14 cellular contexts compared by ENCODE assay signal in genomic region chr7:113764401-113765035, GRCh38.
"Had no signal": no experiment of that assay in that cellular context is flagged by ENCODE, and none has a peak within 500 bp of the region (broad histone marks: within the 10 kb centered on the region; RNA-seq: fewer than 3 reads in every experiment).

No MANE protein-coding gene starts in this region.

- H3K27ac ChIP-seq: coronary artery, gastroesophageal sphincter, pancreas, sigmoid colon, stomach, testis, upper lobe of right lung had no signal

- H3K27ac Mint-ChIP-seq: activated T-helper 1 cell treated with anti-CD3 and anti-CD28 coated beads, Interleukin-12 subunit alpha, Interleukin-12 subunit beta, Interleukin-2, Interleukin-4 antibody, amounts not matched to agents 30 ng/mL and 10 ng/mL and 1 ng/mL, durations not matched to agents 14 hours and 24 hours and 36 hours; naive thymus-derived CD4-positive, alpha-beta T cell had no signal

- H3K27me3 ChIP-seq: gastroesophageal sphincter, pancreas, sigmoid colon, stomach, testis, upper lobe of right lung had no signal

- H3K4me3 ChIP-seq: coronary artery, gastroesophageal sphincter, pancreas, sigmoid colon, stomach, testis, upper lobe of right lung had no signal

- H3K4me3 Mint-ChIP-seq: activated T-helper 1 cell treated with anti-CD3 and anti-CD28 coated beads, Interleukin-12 subunit alpha, Interleukin-12 subunit beta, Interleukin-2, Interleukin-4 antibody, amounts not matched to agents 30 ng/mL and 10 ng/mL and 1 ng/mL, durations not matched to agents 14 hours and 24 hours and 36 hours; naive thymus-derived CD4-positive, alpha-beta T cell had no signal

- H3K27me3 Mint-ChIP-seq: naive thymus-derived CD4-positive, alpha-beta T cell had no signal

- H3K4me1 ChIP-seq: gastroesophageal sphincter, pancreas, sigmoid colon, stomach, testis, upper lobe of right lung had no signal

- DNase-seq: activated CD4-positive, CD25-positive, alpha-beta regulatory T cell treated with anti-CD3 and anti-CD28 coated beads, Interleukin-2, amount 50 U/mL, for 72 hours; activated naive CD4-positive, alpha-beta T cell treated with Interleukin-2 at 50 U/mL for 16 hours; caudate nucleus; effector CD4-positive, alpha-beta T cell; naive thymus-derived CD4-positive, alpha-beta T cell; pancreas; sigmoid colon; stimulated activated CD4-positive, alpha-beta T cell treated with anti-CD3 and anti-CD28 coated beads, Interleukin-1b, Interleukin-23, amount 100 ng/mL, for 48 hours; stomach; testis; upper lobe of right lung had no signal

- H3K36me3 ChIP-seq: gastroesophageal sphincter, pancreas, sigmoid colon, stomach, upper lobe of right lung had no signal

- H3K4me1 Mint-ChIP-seq: naive thymus-derived CD4-positive, alpha-beta T cell had no signal

- H3K9me3 ChIP-seq: gastroesophageal sphincter, pancreas, stomach, testis, upper lobe of right lung had no signal

- H3K36me3 Mint-ChIP-seq: naive thymus-derived CD4-positive, alpha-beta T cell had no signal

- H3K9me3 Mint-ChIP-seq: activated T-helper 1 cell treated with anti-CD3 and anti-CD28 coated beads, Interleukin-12 subunit alpha, Interleukin-12 subunit beta, Interleukin-2, Interleukin-4 antibody, amounts not matched to agents 30 ng/mL and 10 ng/mL and 1 ng/mL, durations not matched to agents 14 hours and 24 hours and 36 hours had no signal
